In genomic region chr2:231169475-231169874, GRCh38 we compare ENCODE assay signal across 1 cellular context.
A peak's percentile ranks its signal among the peaks of the same experiment; 100 is the strongest.
TF ChIP-seq lines count a peak whose summit lies in the region.

No MANE protein-coding gene starts in this region.

TF ChIP-seq in SK-N-SH treated with all-trans-retinoic acid at 6 μM for 48 hours, 23 proteins besides CTCF, POLR2A, EP300 and RAD21 (continued from another document):
- TF ChIP-seq TSHZ2 (CRISPR knock-in tag; IDR thresholded peaks at IDR 0.05) = peak; percentile 98
- TF ChIP-seq ZNF565 (CRISPR knock-in tag; conservative IDR thresholded peaks at IDR 0.05; ENCODE audit: low read depth) = no peak; the same call in 1 of the 2 replicates
- TF ChIP-seq ZFP3 (CRISPR knock-in tag; IDR thresholded peaks at IDR 0.05) = peak; percentile 73
- TF ChIP-seq ESRRG (CRISPR knock-in tag; IDR thresholded peaks at IDR 0.05) = no peak
- no peak for TF ChIP-seq ZNF8 (CRISPR knock-in tag; IDR thresholded peaks at IDR 0.05)
- TF ChIP-seq OSR1 (CRISPR knock-in tag; IDR thresholded peaks at IDR 0.05) = no peak
- TF ChIP-seq CSRNP3 (CRISPR knock-in tag; IDR thresholded peaks at IDR 0.05) = no peak
- TF ChIP-seq TCF4 (CRISPR knock-in tag; IDR thresholded peaks at IDR 0.05; ENCODE audit: borderline replicate concordance) = peak; percentile 94
- 0 out of 2 replicates have a peak, but pooled peaks have one; percentile 41 for TF ChIP-seq GLIS3 (CRISPR knock-in tag; IDR thresholded peaks at IDR 0.05)
- peak; percentile 62; the same call in 1 of the 2 replicates for TF ChIP-seq SNAI2 (CRISPR knock-in tag; IDR thresholded peaks at IDR 0.05)
- TF ChIP-seq TOX (CRISPR knock-in tag; IDR thresholded peaks at IDR 0.05; ENCODE audit: borderline replicate concordance) = no peak
- TF ChIP-seq CREB5 (CRISPR knock-in tag; IDR thresholded peaks at IDR 0.05; ENCODE audit: low read depth) = no peak
- TF ChIP-seq POU6F1 (CRISPR knock-in tag; IDR thresholded peaks at IDR 0.05; ENCODE audit: borderline replicate concordance, low read depth) = no peak
- no peak for TF ChIP-seq ZNF70 (CRISPR knock-in tag; IDR thresholded peaks at IDR 0.05)
TF ChIP-seq in SK-N-SH treated with all-trans-retinoic acid at 6 μM for 48 hours: peak in this region for 6.
